ENCODE assay signal across 22 cellular contexts in the genomic region with DNA sequence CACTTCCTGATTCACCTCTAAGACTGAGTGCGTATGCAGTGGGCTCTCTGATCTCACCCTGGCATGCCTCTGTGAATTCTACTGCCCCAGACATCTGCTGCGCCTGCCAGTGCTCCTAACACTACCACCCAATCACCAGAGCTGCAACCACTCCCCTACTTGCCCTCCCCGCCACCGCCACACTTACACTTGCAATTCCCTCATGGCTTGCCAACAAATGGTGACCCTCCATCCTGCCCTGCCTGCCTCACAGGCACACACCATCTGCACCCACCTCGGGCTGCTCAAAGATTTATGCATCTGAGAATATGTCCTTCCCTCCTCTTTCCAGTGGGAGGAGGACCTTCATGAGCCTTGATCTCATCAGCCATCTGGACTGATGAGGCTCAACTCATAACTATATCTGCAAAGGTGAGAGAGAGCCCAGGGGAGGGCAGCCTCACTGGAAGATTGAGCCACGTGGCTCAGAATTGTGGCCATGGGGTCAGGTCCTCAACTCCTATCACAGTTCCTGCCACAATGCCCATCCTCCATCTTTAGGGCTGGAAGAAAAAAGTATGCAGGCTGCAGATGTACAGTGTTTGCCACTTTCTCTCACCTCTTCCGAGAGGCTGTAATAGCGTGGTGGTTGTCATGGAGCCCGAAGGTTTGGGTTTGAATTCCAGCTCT.
"Had no signal": no experiment of that assay in that cellular context is flagged by ENCODE, and none has a peak within 500 bp of the region (broad histone marks: within the 10 kb centered on the region; RNA-seq: fewer than 3 reads in every experiment).

No MANE protein-coding gene starts in this region.

- H3K4me3 ChIP-seq: adrenal gland, ascending aorta, lower lobe of right lung, mucosa of descending colon, stomach, suprapubic skin, tibial nerve, uterus had no signal

- DNase-seq: activated CD4-positive, alpha-beta T cell treated with anti-CD3 and anti-CD28 coated beads for 1 hour; activated naive CD4-positive, alpha-beta T cell; activated T-cell treated with anti-CD3 and anti-CD28 coated beads, Interleukin-2, amount 50 U/mL, for 24 hours; adrenal gland; effector memory CD4-positive, alpha-beta T cell; foreskin keratinocyte; lower lobe of right lung; mesendoderm; mucosa of descending colon; occipital lobe; small intestine; stomach; uterus had no signal

- H3K27me3 ChIP-seq: ascending aorta, foreskin keratinocyte, tibial nerve, uterus had no signal

- H3K4me1 Mint-ChIP-seq: activated T-helper 17 cell treated with anti-CD3 and anti-CD28 coated beads, Interleukin-2, amount 50 U/mL, for 72 hours; central memory CD8-positive, alpha-beta T cell; stimulated activated memory B cell treated with anti-CD40 and anti-IgM and Interleukin-4, amounts not matched to agents 10 μg/mL and 1 μg/mL and 100 μg/mL, for 72 hours had no signal

- H3K27ac Mint-ChIP-seq: activated naive CD8-positive, alpha-beta T cell; activated T-cell treated with anti-CD3 and anti-CD28 coated beads, Interleukin-2, amount 50 U/mL, for 24 hours; activated T-helper 17 cell treated with anti-CD3 and anti-CD28 coated beads, Interleukin-2, amount 50 U/mL, for 72 hours; stimulated activated memory B cell treated with anti-CD40 and anti-IgM and Interleukin-4, amounts not matched to agents 10 μg/mL and 1 μg/mL and 100 μg/mL, for 72 hours had no signal

- H3K9me3 ChIP-seq: adrenal gland, ascending aorta, lower lobe of right lung, mucosa of descending colon, suprapubic skin, uterus had no signal

- H3K4me1 ChIP-seq: adrenal gland, ascending aorta, foreskin keratinocyte, lower lobe of right lung, stomach, suprapubic skin, tibial nerve, uterus had no signal

- ATAC-seq: activated T-helper 17 cell treated with anti-CD3 and anti-CD28 coated beads, Interleukin-2, amount 50 U/mL, for 72 hours; foreskin keratinocyte; left lobe of liver; lower lobe of right lung; mucosa of descending colon; sciatic nerve; stimulated activated memory B cell treated with anti-CD40 and anti-IgM and Interleukin-4, amounts not matched to agents 10 μg/mL and 1 μg/mL and 100 μg/mL, for 72 hours had no signal

- H3K27ac ChIP-seq: adrenal gland, ascending aorta, foreskin keratinocyte, lower lobe of right lung, stomach, suprapubic skin, tibial nerve, uterus had no signal

- H3K9me3 Mint-ChIP-seq: activated T-cell treated with anti-CD3 and anti-CD28 coated beads, Interleukin-2, amount 50 U/mL, for 24 hours; activated T-helper 17 cell treated with anti-CD3 and anti-CD28 coated beads, Interleukin-2, amount 50 U/mL, for 72 hours; central memory CD8-positive, alpha-beta T cell had no signal

- H3K36me3 Mint-ChIP-seq: activated naive CD8-positive, alpha-beta T cell; stimulated activated memory B cell treated with anti-CD40 and anti-IgM and Interleukin-4, amounts not matched to agents 10 μg/mL and 1 μg/mL and 100 μg/mL, for 72 hours had no signal

- H3K4me3 Mint-ChIP-seq: activated naive CD8-positive, alpha-beta T cell; activated T-cell treated with anti-CD3 and anti-CD28 coated beads, Interleukin-2, amount 50 U/mL, for 24 hours; activated T-helper 17 cell treated with anti-CD3 and anti-CD28 coated beads, Interleukin-2, amount 50 U/mL, for 72 hours; central memory CD8-positive, alpha-beta T cell; stimulated activated memory B cell treated with anti-CD40 and anti-IgM and Interleukin-4, amounts not matched to agents 10 μg/mL and 1 μg/mL and 100 μg/mL, for 72 hours had no signal

- H3K36me3 ChIP-seq: adrenal gland, ascending aorta, lower lobe of right lung, stomach, suprapubic skin, tibial nerve, uterus had no signal
